7 cellular contexts compared by ENCODE assay signal in the genomic region with DNA sequence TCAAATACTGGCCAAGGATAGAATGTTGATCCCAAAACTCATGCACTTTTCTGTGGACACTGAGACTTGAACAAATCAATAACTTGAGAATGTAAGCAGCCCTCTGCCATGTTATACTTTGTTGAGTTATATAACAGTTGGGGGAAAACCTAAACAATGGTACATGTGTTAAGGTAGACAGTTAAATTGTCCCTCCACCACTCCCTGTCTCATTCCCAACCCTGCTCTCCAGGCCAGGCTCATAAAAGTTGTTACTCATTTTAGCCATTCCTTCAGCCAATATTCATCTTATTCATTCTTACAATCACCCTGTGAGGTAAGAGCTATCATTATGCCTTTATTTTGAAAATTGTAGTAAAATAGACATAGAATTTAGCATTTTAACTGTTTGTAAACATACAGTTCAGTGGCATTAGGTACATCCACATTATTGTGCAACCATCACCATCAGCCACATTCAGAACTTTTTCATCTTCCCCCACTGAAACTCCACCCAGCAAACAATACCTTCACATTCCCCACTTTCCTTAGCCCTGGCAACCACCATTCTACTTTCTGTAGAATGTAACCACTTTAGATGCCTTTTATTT. TPM values are rescaled to one million over a fixed set of nuclear protein-coding genes. Genes with fewer than 3 reads are reported as not detected.
DNase-seq lines count a peak whose midpoint lies in the region; ATAC-seq and TF ChIP-seq lines count a peak whose summit lies in the region.

No MANE protein-coding gene starts in this region.

- peak overlapping the region; percentile 40 for H3K4me3 Mint-ChIP-seq in activated naive CD8-positive, alpha-beta T cell
- H3K4me3 Mint-ChIP-seq in effector memory CD8-positive, alpha-beta T cell = no peak overlapping the region

- DNase-seq in HS-5 (ENCODE audit: low read depth) = peak; percentile 63
- peak; percentile 63 for DNase-seq in kidney tubule cell (ENCODE audit: low spot score)
- DNase-seq in testis = no peak
- DNase-seq in effector memory CD8-positive, alpha-beta T cell = no peak
- DNase-seq in cerebellar cortex (ENCODE audit: low spot score) = no peak

- no peaks in the 10 kb centered on the region for H3K36me3 Mint-ChIP-seq in activated naive CD8-positive, alpha-beta T cell
- H3K36me3 Mint-ChIP-seq in effector memory CD8-positive, alpha-beta T cell (ENCODE audit: insufficient read depth) = no peaks in the 10 kb centered on the region

- H3K4me3 ChIP-seq in testis = no peak overlapping the region

- no peaks in the 10 kb centered on the region for H3K9me3 Mint-ChIP-seq in activated naive CD8-positive, alpha-beta T cell (ENCODE audit: low read depth)
- H3K9me3 Mint-ChIP-seq in effector memory CD8-positive, alpha-beta T cell = no peaks in the 10 kb centered on the region

- no peaks in the 10 kb centered on the region for H3K27me3 ChIP-seq in testis

- peaks cover 37% of the 10 kb centered on the region for H3K4me1 ChIP-seq in testis

- no peaks in the 10 kb centered on the region for H3K27me3 Mint-ChIP-seq in activated naive CD8-positive, alpha-beta T cell
- no peaks in the 10 kb centered on the region for H3K27me3 Mint-ChIP-seq in effector memory CD8-positive, alpha-beta T cell

- peaks cover 55% of the 10 kb centered on the region for H3K4me1 Mint-ChIP-seq in activated naive CD8-positive, alpha-beta T cell (ENCODE audit: low read depth)
- H3K4me1 Mint-ChIP-seq in effector memory CD8-positive, alpha-beta T cell (ENCODE audit: low read depth in 2 of 2) = peaks cover 2 to 4% of the 10 kb centered on the region in 2 donors

- peak overlapping the region; percentile 80 to 91 for H3K27ac ChIP-seq in testis

- TF ChIP-seq CTCF in testis (IDR thresholded peaks at IDR 0.05) = no peak

- ATAC-seq in effector memory CD8-positive, alpha-beta T cell (replicated peaks) = no peak
- no peak for ATAC-seq in GM19395 (IDR thresholded peaks at IDR 0.05; ENCODE audit: unreplicated experiment)

- no peaks in the 10 kb centered on the region for H3K9me3 ChIP-seq in testis

- intact Hi-C loops in testis (cut with DNase I; ENCODE audit: low total_unique reads) = no loop called here

- H3K27ac Mint-ChIP-seq in activated naive CD8-positive, alpha-beta T cell = peak overlapping the region; percentile 87
- H3K27ac Mint-ChIP-seq in effector memory CD8-positive, alpha-beta T cell = no peak overlapping the region

- no peaks in the 10 kb centered on the region for H3K36me3 ChIP-seq in testis (ENCODE audit: low read depth, missing control alignments)

- TF ChIP-seq POLR2A in testis (IDR thresholded peaks at IDR 0.05) = no peak

RNA-seq across cellular contexts. Expression of a gene that starts 38.2 kb away (rescaled TPM):
- total RNA-seq in testis = 1 to 10 TPM; 1.4 to 7.7 TPM
- polyA plus RNA-seq in testis (ENCODE audit: insufficient read depth, low read depth, low replicate concordance) = 11.1 TPM

RNA-seq across cellular contexts. Expression of a gene that starts 40.0 kb away (rescaled TPM):
- 10 to 100 TPM; 84.1 to 88.1 TPM for total RNA-seq in testis
- 169 TPM for polyA plus RNA-seq in testis (ENCODE audit: insufficient read depth, low read depth, low replicate concordance)

Comparison
In these comparisons a context has a peak if more than half of its experiments do, and no peak if none do; other contexts are left out.
1. DNase-seq: peak in HS-5 (single experiment) and kidney tubule cell (single experiment); none in testis (single experiment), effector memory CD8-positive, alpha-beta T cell (0 of 3) and cerebellar cortex (single experiment).